ENCODE assay signal across 8 cellular contexts in genomic region chr4:26058537-26058936, GRCh38.
DNase-seq lines count a peak whose midpoint lies in the region; ATAC-seq, FAIRE-seq and TF ChIP-seq lines count a peak whose summit lies in the region.

No MANE protein-coding gene starts in this region.

- TF ChIP-seq EP300 in tibial nerve (IDR thresholded peaks at IDR 0.05): no peak

- H3K27ac ChIP-seq in right cardiac atrium (ENCODE audit: low read length) (no peak overlapping the region), tibial nerve (peak overlapping the region in 2 of 4 donors; percentile 25 to 29)

- no peaks in the 10 kb centered on the region for H3K27me3 ChIP-seq in right cardiac atrium (ENCODE audit: control insufficient read depth, insufficient read depth)
- H3K27me3 ChIP-seq in tibial nerve: no peaks in the 10 kb centered on the region

- TF ChIP-seq POLR2A in H54 (IDR thresholded peaks at IDR 0.05; ENCODE audit: low read depth, low read length) (no peak), tibial nerve (IDR thresholded peaks at IDR 0.05) (no peak)

- H3K4me1 ChIP-seq in right cardiac atrium (ENCODE audit: control insufficient read depth, insufficient read depth, low read length): no peaks in the 10 kb centered on the region
- H3K4me1 ChIP-seq in tibial nerve: peaks cover 0 to 15% (median 0%) of the 10 kb centered on the region in 4 donors

- H3K4me3 ChIP-seq in right cardiac atrium (ENCODE audit: low read length) (no peak overlapping the region), tibial nerve (no peak overlapping the region)

- peak; percentile 17 for DNase-seq in GM13977 (ENCODE audit: low spot score)
- DNase-seq in NCI-H2029 (lab: John Stamatoyannopoulos, UW): peak; percentile 51
- DNase-seq in right cardiac atrium: peak in 2 of 3 donors; percentile 19 to 65
- no peak for DNase-seq in H54 (ENCODE audit: insufficient read length, low spot score)
- DNase-seq in KG1 (lab: John Stamatoyannopoulos, UW): no peak
- DNase-seq in tibial nerve (ENCODE audit: low spot score in 2 of 2): no peak

- ATAC-seq in GM21529 (IDR thresholded peaks at IDR 0.05; ENCODE audit: unreplicated experiment) (peak; percentile 78), right cardiac atrium (peak in 1 of 2 donors; percentile 48), HG03196 (IDR thresholded peaks at IDR 0.05; ENCODE audit: unreplicated experiment) (no peak)

- H3K9me3 ChIP-seq in right cardiac atrium (ENCODE audit: control insufficient read depth, low read length) (no peaks in the 10 kb centered on the region), tibial nerve (peaks cover 0 to 6% (median 0%) of the 10 kb centered on the region in 4 donors)

- in situ Hi-C loops in GM13977 (cut with MboI; ENCODE audit: low pct_unique_long_range_greater_than_20kb, low sequenced_read_pairs, unreplicated experiment): no loop called here

- intact Hi-C loops in right cardiac atrium (cut with DNase I): no loop called here

- WGBS in right cardiac atrium: 51% methylated on average over 7 of the region's 7 CpGs
- 30 to 32% methylated on average over 7 of the region's 7 CpGs for WGBS in tibial nerve, 2 donors

- no peak for TF ChIP-seq CTCF in GM13977 (IDR thresholded peaks at IDR 0.05; ENCODE audit: extremely low read depth, insufficient read depth, missing control alignments)
- no peak for TF ChIP-seq CTCF in tibial nerve (IDR thresholded peaks at IDR 0.05)

- H3K36me3 ChIP-seq in tibial nerve: no peaks in the 10 kb centered on the region

- no peak for FAIRE-seq in H54 (lab: Jason Lieb, UNC)

Comparison
In these comparisons a context has a peak if more than half of its experiments do, and no peak if none do; other contexts are left out.
1. DNase-seq: peak in GM13977 (single experiment), NCI-H2029 (single experiment) and right cardiac atrium (2 of 3); none in H54 (single experiment), KG1 (single experiment) and tibial nerve (0 of 2).